Comparison of ENCODE assay signal across 11 cellular contexts in the genomic region with DNA sequence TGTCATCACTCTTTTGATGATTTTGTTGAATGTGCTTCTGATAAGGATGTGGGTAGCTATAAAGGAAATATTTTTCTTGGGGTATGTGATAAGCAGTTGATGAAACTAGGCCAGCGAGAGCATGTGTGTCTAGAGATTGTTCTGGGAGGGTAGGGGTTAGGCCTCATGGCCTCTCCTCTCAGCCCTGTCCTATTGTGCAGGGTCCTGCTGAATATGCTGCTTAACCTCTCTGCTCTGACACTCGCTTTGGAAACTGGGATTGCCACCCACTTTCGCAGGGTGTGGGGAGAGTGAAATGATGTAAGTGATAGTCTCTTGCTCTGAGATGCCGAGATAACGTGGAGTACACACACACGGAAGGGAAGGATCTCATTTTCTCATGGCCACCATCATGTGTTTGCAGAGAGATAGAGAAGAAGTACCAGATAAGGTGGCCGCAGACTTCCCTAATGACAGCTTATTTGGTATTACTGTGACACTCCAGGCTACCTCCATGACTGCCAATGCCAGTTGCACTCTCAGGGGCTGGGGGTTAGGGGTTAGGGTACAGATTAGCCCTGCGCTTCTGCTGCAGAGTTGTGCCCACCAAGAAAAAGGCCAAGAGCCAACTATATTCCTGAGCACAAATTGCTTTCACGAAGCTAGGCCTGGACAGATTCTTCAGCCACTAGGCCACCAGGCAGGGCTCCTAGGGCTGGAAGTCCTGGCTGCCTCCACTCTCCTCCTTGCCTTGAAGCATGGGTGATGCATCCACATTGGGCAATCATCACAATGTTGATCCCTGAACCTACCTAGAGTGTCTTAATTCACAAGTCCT. TPM values are rescaled to one million over a fixed set of nuclear protein-coding genes. Genes with fewer than 3 reads are reported as not detected.
DNase-seq lines count a peak whose midpoint lies in the region; ATAC-seq and TF ChIP-seq lines count a peak whose summit lies in the region.
"Had no signal": no experiment of that assay in that cellular context is flagged by ENCODE, and none has a peak within 500 bp of the region (broad histone marks: within the 10 kb centered on the region; RNA-seq: fewer than 3 reads in every experiment).

No MANE protein-coding gene starts in this region.

- H3K4me3 ChIP-seq in BLaER1 (no peak overlapping the region), Peyer's patch (no peak overlapping the region), mucosa of rectum (ENCODE audit: low read length in 2 of 2) (no peak overlapping the region)

- peaks cover 77% of the 10 kb centered on the region for H3K4me1 Mint-ChIP-seq in activated naive CD4-positive, alpha-beta T cell treated with anti-CD3 and anti-CD28 coated beads, Interleukin-2, amount 10 ng/mL, durations not matched to agents 7 days and 5 days

- H3K9me3 Mint-ChIP-seq in activated naive CD4-positive, alpha-beta T cell treated with anti-CD3 and anti-CD28 coated beads, Interleukin-2, amount 10 ng/mL, durations not matched to agents 7 days and 5 days: no peaks in the 10 kb centered on the region

- TF ChIP-seq CTCF in Peyer's patch (IDR thresholded peaks at IDR 0.05): no peak

- H3K36me3 ChIP-seq in BLaER1: peaks cover 17% of the 10 kb centered on the region
- no peaks in the 10 kb centered on the region for H3K36me3 ChIP-seq in Peyer's patch
- no peaks in the 10 kb centered on the region for H3K36me3 ChIP-seq in mucosa of rectum (ENCODE audit: control insufficient read depth in 2 of 2, insufficient read depth in 2 of 2, low read length in 2 of 2)

- H3K27me3 Mint-ChIP-seq in activated naive CD4-positive, alpha-beta T cell treated with anti-CD3 and anti-CD28 coated beads, Interleukin-2, amount 10 ng/mL, durations not matched to agents 7 days and 5 days: no peaks in the 10 kb centered on the region

- TF ChIP-seq POLR2A in Peyer's patch (IDR thresholded peaks at IDR 0.05): no peak

- CTCF ChIA-PET in activated naive CD4-positive, alpha-beta T cell treated with anti-CD3 and anti-CD28 coated beads, Interleukin-2, amount 10 ng/mL, durations not matched to agents 7 days and 5 days (lab: Charles Lee): interaction anchor here (0.9 to 2.3 kb wide), 4 partner anchors 10 to 81 kb away, joined by 4 to 11 read pairs (median 10); no protein-coding TSS in a partner anchor

- H3K4me1 ChIP-seq in BLaER1: peaks cover 92% of the 10 kb centered on the region
- peaks cover 0 to 26% (median 17%) of the 10 kb centered on the region in 4 donors for H3K4me1 ChIP-seq in Peyer's patch
- peaks cover 14 to 17% of the 10 kb centered on the region in 2 donors for H3K4me1 ChIP-seq in mucosa of rectum (ENCODE audit: control insufficient read depth in 2 of 2, insufficient read depth in 2 of 2, low read length in 2 of 2)

- H3K9me3 ChIP-seq in BLaER1 (peaks cover 5% of the 10 kb centered on the region; the same call in 1 of the 2 replicates), Peyer's patch (no peaks in the 10 kb centered on the region), mucosa of rectum (ENCODE audit: control insufficient read depth in 2 of 2, low read length in 2 of 2) (no peaks in the 10 kb centered on the region)

- H3K27ac Mint-ChIP-seq in activated naive CD4-positive, alpha-beta T cell treated with anti-CD3 and anti-CD28 coated beads, Interleukin-2, amount 10 ng/mL, durations not matched to agents 7 days and 5 days: peak overlapping the region; percentile 95

- H3K4me3 Mint-ChIP-seq in activated naive CD4-positive, alpha-beta T cell treated with anti-CD3 and anti-CD28 coated beads, Interleukin-2, amount 10 ng/mL, durations not matched to agents 7 days and 5 days: peak overlapping the region; percentile 52

- H3K9ac ChIP-seq in BLaER1 (no peak overlapping the region), mucosa of rectum (ENCODE audit: low read depth in 1 of 2, low read length in 2 of 2) (no peak overlapping the region)

- no peak for ATAC-seq in HG03354 (IDR thresholded peaks at IDR 0.05; ENCODE audit: poor library complexity, severe bottlenecking, unreplicated experiment)
- no peak for ATAC-seq in GM21390 (IDR thresholded peaks at IDR 0.05; ENCODE audit: unreplicated experiment)
- ATAC-seq in GM21737 (IDR thresholded peaks at IDR 0.05; ENCODE audit: unreplicated experiment): no peak
- no peak for ATAC-seq in HG02981 (IDR thresholded peaks at IDR 0.05; ENCODE audit: unreplicated experiment)

- H3K4me2 ChIP-seq in BLaER1: peak overlapping the region; percentile 58

- H4K20me1 ChIP-seq in BLaER1: no peaks in the 10 kb centered on the region

- DNase-seq in Peyer's patch: no peak
- peak; percentile 61 for DNase-seq in activated naive CD4-positive, alpha-beta T cell treated with anti-CD3 and anti-CD28 coated beads, Interleukin-2, amount 10 ng/mL, durations not matched to agents 7 days and 5 days
- DNase-seq: AML-193, NCI-H2029 treated with DMSO at 0.1 percent for 48 hours, SIG-M5 had no signal

- peak overlapping the region; percentile 61 for H3K27ac ChIP-seq in BLaER1
- H3K27ac ChIP-seq in Peyer's patch: peak overlapping the region; percentile 52 to 85 (median 63)
- peak overlapping the region; percentile 7 to 29 for H3K27ac ChIP-seq in mucosa of rectum (ENCODE audit: low read depth in 2 of 2, low read length in 2 of 2)

- peaks cover 51% of the 10 kb centered on the region for H3K36me3 Mint-ChIP-seq in activated naive CD4-positive, alpha-beta T cell treated with anti-CD3 and anti-CD28 coated beads, Interleukin-2, amount 10 ng/mL, durations not matched to agents 7 days and 5 days

- H3K27me3 ChIP-seq in BLaER1 (no peaks in the 10 kb centered on the region), Peyer's patch (no peaks in the 10 kb centered on the region), mucosa of rectum (ENCODE audit: control insufficient read depth in 2 of 2, insufficient read depth in 2 of 2, low read length in 2 of 2) (peaks cover 0 to 2% of the 10 kb centered on the region in 2 donors)

RNA-seq across cellular contexts. Expression of a gene that starts 25.2 kb away (rescaled TPM):
- total RNA-seq in Peyer's patch: 10 to 100 TPM in 2 of 4 donors, 1 to 10 TPM in 2; 3.0 to 47.9 (median 10.2) TPM
